ENCODE assay signal across 3 cellular contexts in genomic region chr10:130546841-130547240, GRCh38.
"Had no signal": no experiment of that assay in that cellular context is flagged by ENCODE, and none has a peak within 500 bp of the region (broad histone marks: within the 10 kb centered on the region; RNA-seq: fewer than 3 reads in every experiment).

No MANE protein-coding gene starts in this region.

- H3K4me3 ChIP-seq: GM12878 had no signal

- DNase-seq: GDM1, GF-D8 had no signal

- ATAC-seq: GM12878 had no signal
